Comparison of ENCODE assay signal across 11 cellular contexts in genomic region chr1:53185955-53186297, GRCh38. TPM values are rescaled to one million over a fixed set of nuclear protein-coding genes. Genes with fewer than 3 reads are reported as not detected.
A peak's percentile ranks its signal among the peaks of the same experiment; 100 is the strongest.
DNase-seq lines count a peak whose midpoint lies in the region; ATAC-seq, FAIRE-seq and TF ChIP-seq lines count a peak whose summit lies in the region.
"Not testable (repeated sequence)": the region's sequence is repeated elsewhere in the genome, so short reads cannot be mapped to it uniquely, and the experiment has no call there.
"Had no signal": no experiment of that assay in that cellular context is flagged by ENCODE, and none has a peak within 500 bp of the region (broad histone marks: within the 10 kb centered on the region; RNA-seq: fewer than 3 reads in every experiment).

No MANE protein-coding gene starts in this region.

- H3K9me3 Mint-ChIP-seq in CD14-positive monocyte, mesothelial cell of epicardium: not testable (repeated sequence)

- H3K56ac ChIP-seq in IMR-90 (ENCODE audit: extremely low read depth, insufficient read depth, low read length), result not testable (repeated sequence)

- peak overlapping the region; percentile 83 for H2BK20ac ChIP-seq in IMR-90 (ENCODE audit: low read depth, low read length)

- H3K27ac ChIP-seq in 22Rv1; IMR-90 (ENCODE audit: insufficient read depth, low read length); VCaP; coronary artery; pancreas: not testable (repeated sequence)

- CTCF ChIA-PET in IMR-90 (lab: Yijun Ruan, JAX), result interaction anchor here (1.4 to 1.5 kb wide), 2 partner anchors 10 to 63 kb away, joined by 3 to 4 read pairs; no protein-coding TSS in a partner anchor

- H3K9me3 ChIP-seq in IMR-90 (ENCODE audit: control insufficient read depth, insufficient read depth, low read length); pancreas: not testable (repeated sequence)

- not testable (repeated sequence) for H2AK9ac ChIP-seq in IMR-90 (replicated peaks; ENCODE audit: low read depth, low read length, poor library complexity)

- not testable (repeated sequence) for H3K4me3 ChIP-seq in IMR-90 (ENCODE audit: insufficient read depth, low read depth, low read length); pancreas
- peak overlapping the region; percentile 61 for H3K4me3 ChIP-seq in coronary artery

- POLR2A ChIA-PET in IMR-90 (lab: Charles Lee; ENCODE audit: unreplicated experiment), result not testable (repeated sequence)

- intact Hi-C loops in CD14-positive monocyte (cut with micrococcal nuclease), result not testable (repeated sequence)
- intact Hi-C loops in IMR-90 (cut with micrococcal nuclease) (loop anchor here (5.0 to 10.0 kb wide), 3 partner anchors 169 to 344 kb away; partner anchors contain the start of genes ECHDC2, SCP2 and ZYG11A), pancreas (cut with DNase I) (loop anchor here in 1 of 3 donors (10.0 kb wide), 2 partner anchors 271 to 481 kb away; no protein-coding TSS in a partner anchor)

- peak overlapping the region; percentile 31; the same call in 1 of the 2 replicates for H3K18ac ChIP-seq in IMR-90 (ENCODE audit: low read depth, low read length)

- peak overlapping the region; percentile 83 for H2BK120ac ChIP-seq in IMR-90 (ENCODE audit: low read depth, low read length)

- H2AK5ac ChIP-seq in IMR-90 (ENCODE audit: low read depth, low read length), result peak overlapping the region; percentile 84; the same call in 1 of the 2 replicates

- not testable (repeated sequence) for DNase-seq in CD14-positive monocyte (ENCODE audit: low spot score); IMR-90; coronary artery (ENCODE audit: low spot score); mesothelial cell of epicardium (ENCODE audit: low spot score in 2 of 2, unreplicated experiment in 2 of 2); pancreas

- not testable (repeated sequence) for TF ChIP-seq POLR2A in IMR-90 (IDR thresholded peaks at IDR 0.05; ENCODE audit: low read depth, low read length)

- peak overlapping the region; percentile 80 for H3K4ac ChIP-seq in IMR-90 (ENCODE audit: low read depth, low read length)

- H4K91ac ChIP-seq in IMR-90 (ENCODE audit: insufficient read depth, low read depth, low read length), result peak overlapping the region; percentile 76

- not testable (repeated sequence) for H3K4me1 Mint-ChIP-seq in CD14-positive monocyte
- peaks cover 11% of the 10 kb centered on the region for H3K4me1 Mint-ChIP-seq in mesothelial cell of epicardium

- H3K4me1 ChIP-seq in IMR-90 (ENCODE audit: control insufficient read depth, insufficient read depth, low read length) (peaks cover 44% of the 10 kb centered on the region), pancreas (peaks cover 4 to 17% (median 5%) of the 10 kb centered on the region in 3 donors)

- not testable (repeated sequence) for BruUV-seq in IMR-90 (replicated peaks; lab: Mats Ljungman, UMichigan)

- in situ Hi-C loops in IMR-90 (cut with MboI; ENCODE audit: low sequenced_read_pairs), result loop anchor here (10.0 kb wide), 2 partner anchors 281 to 481 kb away; no protein-coding TSS in a partner anchor

- not testable (repeated sequence) for H3K79me1 ChIP-seq in IMR-90 (ENCODE audit: low read depth in 1 of 2, low read length in 2 of 2)

- peaks cover 40% of the 10 kb centered on the region for H3K9me1 ChIP-seq in IMR-90 (ENCODE audit: insufficient read depth, low read length)

- H3K27me3 ChIP-seq in IMR-90 (ENCODE audit: control insufficient read depth, insufficient read depth, low read length); pancreas: not testable (repeated sequence)

- not testable (repeated sequence) for H3K9ac ChIP-seq in IMR-90 (ENCODE audit: low read depth, low read length)

- not testable (repeated sequence) for H3K36me3 Mint-ChIP-seq in CD14-positive monocyte, mesothelial cell of epicardium

- TF ChIP-seq CTCF in 22Rv1 (IDR thresholded peaks at IDR 0.05) (peak; percentile 46), CD14-positive monocyte (IDR thresholded peaks at IDR 0.05) (peak; percentile 64), VCaP (conservative IDR thresholded peaks at IDR 0.05) (peak; percentile 11), mesothelial cell of epicardium (IDR thresholded peaks at IDR 0.05; ENCODE audit: unreplicated experiment) (peak; percentile 15), pancreas (IDR thresholded peaks at IDR 0.05) (peak in 3 of 4 donors; percentile 4 to 35 (median 13))
- TF ChIP-seq CTCF in IMR-90 (conservative IDR thresholded peaks at IDR 0.05; ENCODE audit: low read depth, low read length); coronary artery (IDR thresholded peaks at IDR 0.05): not testable (repeated sequence)

- H2AFZ ChIP-seq in IMR-90 (replicated peaks; ENCODE audit: low read length, poor library complexity), result not testable (repeated sequence)

- H3K4me2 ChIP-seq in IMR-90 (ENCODE audit: low read depth, low read length), result not testable (repeated sequence)

- H3K23ac ChIP-seq in IMR-90 (ENCODE audit: low read depth, low read length), result peak overlapping the region; percentile 77; the same call in 1 of the 2 replicates

- H4K20me1 ChIP-seq in IMR-90 (ENCODE audit: insufficient read depth, low read length), result not testable (repeated sequence)

- not testable (repeated sequence) for H3K27me3 Mint-ChIP-seq in CD14-positive monocyte (ENCODE audit: low read depth in 3 of 3); mesothelial cell of epicardium (ENCODE audit: low read depth)

- H3K27ac Mint-ChIP-seq in CD14-positive monocyte, mesothelial cell of epicardium: not testable (repeated sequence)

- H4K8ac ChIP-seq in IMR-90 (ENCODE audit: low read depth in 2 of 2, low read length in 2 of 2), result peak overlapping the region in 1 of 2 experiments; percentile 39; a peak in 2 of 4 replicates

- H2BK15ac ChIP-seq in IMR-90 (ENCODE audit: low read depth, low read length), result peak overlapping the region; percentile 59; the same call in 2 of the 3 replicates

- FAIRE-seq in pancreas (lab: Jason Lieb, UNC), result not testable (repeated sequence)

- peak overlapping the region; percentile 55; the same call in 1 of the 2 replicates for H3K14ac ChIP-seq in IMR-90 (replicated peaks; ENCODE audit: low read depth, low read length)

- no CpG with 5 or more reads among the region's 2 CpGs for WGBS in IMR-90 (ENCODE audit: extremely low coverage in 2 of 2, insufficient read length in 1 of 2), 2 experiments
- WGBS in pancreas, 2 donors, result 57 to 58% methylated on average over 2 of the region's 2 CpGs

- H3K36me3 ChIP-seq in IMR-90 (ENCODE audit: control insufficient read depth, insufficient read depth, low read length); pancreas: not testable (repeated sequence)

- not testable (repeated sequence) for H4K5ac ChIP-seq in IMR-90 (ENCODE audit: low read depth, low read length)

- dilution Hi-C loops in IMR-90 (cut with HindIII; ENCODE audit: low sequenced_read_pairs, unreplicated experiment), result not testable (repeated sequence)

- H3K4me3 Mint-ChIP-seq in CD14-positive monocyte, mesothelial cell of epicardium: not testable (repeated sequence)

- not testable (repeated sequence) for TF ChIP-seq RAD21 in IMR-90 (IDR thresholded peaks at IDR 0.05; ENCODE audit: low read length)

- not testable (repeated sequence) for ATAC-seq in IMR-90 (ENCODE audit: low read depth); pancreas

- not testable (repeated sequence) for H2BK5ac ChIP-seq in IMR-90 (ENCODE audit: low read depth, low read length, poor library complexity, severe bottlenecking)

RNA-seq across cellular contexts. Expression of gene CPT2, which starts 10.7 kb away (rescaled TPM):
- polyA plus RNA-seq in CD14-positive monocyte (10 to 100 TPM; 20.2 to 29.6 TPM), IMR-90 (2012; rRNA removed) (13.6 and 15.8 TPM in 2 replicates), pancreas (10 to 100 TPM in 1 of 2 donors, 1 to 10 TPM in 1; 6.3 to 12.4 TPM)
- total RNA-seq in IMR-90 (2012; rRNA removed) (14.2 and 16.0 TPM in 2 replicates), mesothelial cell of epicardium (15.1 to 16.6 TPM (median 15.5 TPM) in 3 replicates), pancreas (10 to 100 TPM in 5 of 6 donors, 1 to 10 TPM in 1; 9.2 to 13.4 (median 10.9) TPM)
- polyA plus RNA-seq in IMR-90 (2012; cell fraction: cytosol; rRNA removed), result 7.7 and 11.3 TPM in 2 replicates
- polyA plus RNA-seq in IMR-90 (2012; cell fraction: nucleus; rRNA removed; ENCODE audit: low replicate concordance), result 5.3 and 8.3 TPM in 2 replicates

RNA-seq across cellular contexts. Expression of gene CZIB, which starts 34.5 kb away (rescaled TPM):
- polyA plus RNA-seq in CD14-positive monocyte (10 to 100 TPM; 58.2 to 62.2 TPM), IMR-90 (2012; rRNA removed) (55.5 and 58.9 TPM in 2 replicates), pancreas (10 to 100 TPM; 40.6 to 66.9 TPM)
- total RNA-seq in IMR-90 (2012; rRNA removed) (37.5 and 41.0 TPM in 2 replicates), mesothelial cell of epicardium (52.6 to 61.0 TPM (median 55.2 TPM) in 3 replicates), pancreas (10 to 100 TPM; 12.1 to 28.4 (median 16.2) TPM)
- polyA plus RNA-seq in IMR-90 (2012; cell fraction: cytosol; rRNA removed), result 29.8 and 38.7 TPM in 2 replicates
- 40.0 and 112 TPM in 2 replicates for polyA plus RNA-seq in IMR-90 (2012; cell fraction: nucleus; rRNA removed; ENCODE audit: low replicate concordance)

RNA-seq across cellular contexts. Expression of gene SLC1A7, which starts 43.5 kb away (rescaled TPM):
- not detected for polyA plus RNA-seq in CD14-positive monocyte
- total RNA-seq in IMR-90 (2012; rRNA removed), result not detected in 2 replicates
- polyA plus RNA-seq in IMR-90 (2012; rRNA removed), result 0.05 and 0.06 TPM in 2 replicates
- 0.09 TPM in 1 of 2 replicates, not detected in the other for polyA plus RNA-seq in IMR-90 (2012; cell fraction: cytosol; rRNA removed)
- polyA plus RNA-seq in IMR-90 (2012; cell fraction: nucleus; rRNA removed; ENCODE audit: low replicate concordance), result 0.37 and 0.40 TPM in 2 replicates
- total RNA-seq in mesothelial cell of epicardium, result 0.09 TPM in 1 of 3 replicates, not detected in the others
- total RNA-seq in pancreas, result not detected
- under 1 TPM; 0.15 to 0.35 TPM for polyA plus RNA-seq in pancreas
- total RNA-seq: Calu3, H1, NCI-H460 had no signal
- polyA plus RNA-seq: H1, IgD-negative memory B cell had no signal

RNA-seq across cellular contexts. Expression of gene MAGOH, which starts 52.4 kb away (rescaled TPM):
- polyA plus RNA-seq in CD14-positive monocyte, result 10 to 100 TPM; 69.2 to 70.8 TPM
- total RNA-seq in IMR-90 (2012; rRNA removed), result 3.8 and 26.4 TPM in 2 replicates
- polyA plus RNA-seq in IMR-90 (2012; rRNA removed), result 19.0 and 26.3 TPM in 2 replicates
- polyA plus RNA-seq in IMR-90 (2012; cell fraction: cytosol; rRNA removed), result 2.2 and 3.2 TPM in 2 replicates
- 0.38 and 5.7 TPM in 2 replicates for polyA plus RNA-seq in IMR-90 (2012; cell fraction: nucleus; rRNA removed; ENCODE audit: low replicate concordance)
- total RNA-seq in mesothelial cell of epicardium, result 57.6 to 61.1 TPM (median 59.0 TPM) in 3 replicates
- 10 to 100 TPM in 5 of 6 donors, 1 to 10 TPM in 1; 7.8 to 16.7 (median 13.3) TPM for total RNA-seq in pancreas
- 10 to 100 TPM; 42.0 to 56.3 TPM for polyA plus RNA-seq in pancreas
